ENCODE assay signal across 26 cellular contexts in the genomic region with DNA sequence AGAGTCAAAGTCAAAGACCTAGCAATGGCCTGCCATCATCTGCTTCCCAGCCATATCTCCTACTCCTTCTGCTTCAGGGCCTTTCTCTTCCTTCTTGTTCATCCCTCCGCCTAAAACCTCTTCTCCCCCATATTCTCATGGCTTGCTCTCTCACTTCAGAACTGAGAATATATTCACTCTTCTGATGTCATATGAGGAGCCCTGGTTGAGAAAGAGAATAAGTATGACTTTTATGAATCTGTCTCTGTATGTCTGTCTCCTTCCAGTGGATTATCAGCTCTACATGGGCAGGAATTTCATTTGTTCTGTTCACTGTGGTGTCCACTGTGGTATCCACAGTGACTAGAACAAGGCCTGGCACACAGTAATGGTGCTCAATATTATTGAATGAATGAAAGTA. TPM values are rescaled to one million over a fixed set of nuclear protein-coding genes. Genes with fewer than 3 reads are reported as not detected.
"Had no signal": no experiment of that assay in that cellular context is flagged by ENCODE, and none has a peak within 500 bp of the region (broad histone marks: within the 10 kb centered on the region; RNA-seq: fewer than 3 reads in every experiment).

No MANE protein-coding gene starts in this region.

- H3K27ac Mint-ChIP-seq: activated CD8-positive, alpha-beta memory T cell treated with anti-CD3 and anti-CD28 coated beads, Interleukin-2, amount 10 ng/mL, durations not matched to agents 7 days and 5 days; activated naive CD4-positive, alpha-beta T cell treated with anti-CD3 and anti-CD28 coated beads for 36 hours; progenitor cell of endocrine pancreas; stimulated activated memory B cell treated with anti-CD40 and anti-IgM and Interleukin-4, amounts not matched to agents 10 μg/mL and 1 μg/mL and 100 μg/mL, for 72 hours had no signal

- H3K27ac ChIP-seq: gastroesophageal sphincter, heart left ventricle, ovary, sigmoid colon, upper lobe of left lung, vagina had no signal

- H3K4me3 ChIP-seq: gastroesophageal sphincter, heart left ventricle, ovary, sigmoid colon, upper lobe of left lung, vagina had no signal

- ATAC-seq: activated CD8-positive, alpha-beta memory T cell treated with anti-CD3 and anti-CD28 coated beads, Interleukin-2, amount 10 ng/mL, durations not matched to agents 7 days and 5 days; activated CD8-positive, alpha-beta T cell treated with anti-CD3 and anti-CD28 coated beads, Interleukin-2, amount 10 ng/mL, durations not matched to agents 7 days and 5 days; activated naive CD8-positive, alpha-beta T cell treated with anti-CD3 and anti-CD28 coated beads, Interleukin-2, amount 50 U/mL, for 24 hours; gastroesophageal sphincter; left colon; stimulated activated memory B cell treated with anti-CD40 and anti-IgM and Interleukin-4, amounts not matched to agents 10 μg/mL and 1 μg/mL and 100 μg/mL, for 72 hours; stimulated activated naive CD8-positive, alpha-beta T cell treated with anti-CD3 and anti-CD28 coated beads, Interleukin-15, amount 100 ng/mL, for 72 hours had no signal

- H3K9me3 ChIP-seq: gastroesophageal sphincter, heart left ventricle, ovary, sigmoid colon, upper lobe of left lung, vagina had no signal

- H3K27me3 ChIP-seq: gastroesophageal sphincter, heart left ventricle, ovary, sigmoid colon, upper lobe of left lung, vagina had no signal

- H3K9me3 Mint-ChIP-seq: activated naive CD4-positive, alpha-beta T cell treated with anti-CD3 and anti-CD28 coated beads for 36 hours; activated naive CD8-positive, alpha-beta T cell treated with anti-CD3 and anti-CD28 coated beads, Interleukin-2, amount 50 U/mL, for 24 hours; immature natural killer cell; nephron; stimulated activated memory B cell treated with anti-CD40 and anti-IgM and Interleukin-4, amounts not matched to agents 10 μg/mL and 1 μg/mL and 100 μg/mL, for 72 hours; stimulated activated naive CD8-positive, alpha-beta T cell treated with anti-CD3 and anti-CD28 coated beads, Interleukin-15, amount 100 ng/mL, for 72 hours had no signal

- H3K4me3 Mint-ChIP-seq: activated CD8-positive, alpha-beta memory T cell treated with anti-CD3 and anti-CD28 coated beads, Interleukin-2, amount 10 ng/mL, durations not matched to agents 7 days and 5 days; activated CD8-positive, alpha-beta T cell treated with anti-CD3 and anti-CD28 coated beads, Interleukin-2, amount 10 ng/mL, durations not matched to agents 7 days and 5 days; activated naive CD4-positive, alpha-beta T cell treated with anti-CD3 and anti-CD28 coated beads for 36 hours; activated naive CD8-positive, alpha-beta T cell treated with anti-CD3 and anti-CD28 coated beads, Interleukin-2, amount 50 U/mL, for 24 hours; immature natural killer cell; nephron; stimulated activated memory B cell treated with anti-CD40 and anti-IgM and Interleukin-4, amounts not matched to agents 10 μg/mL and 1 μg/mL and 100 μg/mL, for 72 hours had no signal

- H3K36me3 ChIP-seq: gastroesophageal sphincter, ovary, upper lobe of left lung, vagina had no signal

- DNase-seq: activated CD4-positive, alpha-beta T cell treated with anti-CD3 and anti-CD28 coated beads for 1 hour; activated CD8-positive, alpha-beta memory T cell treated with anti-CD3 and anti-CD28 coated beads, Interleukin-2, amount 10 ng/mL, durations not matched to agents 7 days and 5 days; activated CD8-positive, alpha-beta T cell treated with anti-CD3 and anti-CD28 coated beads, Interleukin-2, amount 10 ng/mL, durations not matched to agents 7 days and 5 days; activated effector memory CD4-positive, alpha-beta T cell treated with anti-CD3 and anti-CD28 coated beads, Interleukin-2, amount 50 U/mL, for 16 hours; activated naive CD4-positive, alpha-beta T cell treated with anti-CD3 and anti-CD28 coated beads for 36 hours; activated naive CD8-positive, alpha-beta T cell treated with anti-CD3 and anti-CD28 coated beads, Interleukin-2, amount 50 U/mL, for 24 hours; amygdala; caudate nucleus; heart left ventricle; hypothalamus; immature natural killer cell; kidney; left colon; mammary epithelial cell; ovary; sigmoid colon; small intestine; stimulated activated CD4-positive, alpha-beta T cell treated with anti-CD3 and anti-CD28 coated beads, Interleukin-4, amount 100 ng/mL, for 24 hours; stimulated activated naive CD8-positive, alpha-beta T cell treated with anti-CD3 and anti-CD28 coated beads, Interleukin-15, amount 100 ng/mL, for 72 hours; substantia nigra; upper lobe of left lung had no signal

- H3K27me3 Mint-ChIP-seq: activated CD8-positive, alpha-beta memory T cell treated with anti-CD3 and anti-CD28 coated beads, Interleukin-2, amount 10 ng/mL, durations not matched to agents 7 days and 5 days; activated naive CD8-positive, alpha-beta T cell treated with anti-CD3 and anti-CD28 coated beads, Interleukin-2, amount 50 U/mL, for 24 hours; progenitor cell of endocrine pancreas; stimulated activated memory B cell treated with anti-CD40 and anti-IgM and Interleukin-4, amounts not matched to agents 10 μg/mL and 1 μg/mL and 100 μg/mL, for 72 hours; stimulated activated naive CD8-positive, alpha-beta T cell treated with anti-CD3 and anti-CD28 coated beads, Interleukin-15, amount 100 ng/mL, for 72 hours had no signal

RNA-seq across cellular contexts. Expression of gene ALPK3, which starts 56.9 kb away (rescaled TPM):
- polyA plus RNA-seq: immature natural killer cell had no signal
